1 cellular context compared by ENCODE assay signal in the genomic region with DNA sequence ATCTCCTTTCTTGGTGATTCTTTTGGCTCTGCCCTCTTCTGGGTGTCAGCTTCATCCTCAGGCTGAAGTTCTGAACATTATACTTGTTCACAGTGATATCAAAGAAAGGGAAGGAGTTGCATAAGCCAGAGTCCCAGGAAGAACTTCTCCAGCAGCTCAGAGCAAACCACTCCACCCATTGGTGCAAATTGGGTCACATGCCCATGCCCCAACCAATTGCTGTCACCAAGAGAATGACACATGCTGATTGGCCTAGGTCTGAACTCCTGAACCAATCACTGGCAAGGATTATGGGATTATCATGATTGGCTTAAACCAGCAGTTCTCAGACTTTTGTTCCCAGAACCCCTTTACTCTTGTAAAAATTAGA.
TF ChIP-seq lines count a peak whose summit lies in the region.

No MANE protein-coding gene starts in this region.

TF ChIP-seq in WTC11, 78 proteins besides CTCF, POLR2A, EP300 and RAD21 (continued from another document):
- TF ChIP-seq ERG (CRISPR knock-in tag; IDR thresholded peaks at IDR 0.05) (no peak), IRF1 (CRISPR knock-in tag; IDR thresholded peaks at IDR 0.05) (no peak), ZNF396 (CRISPR knock-in tag; IDR thresholded peaks at IDR 0.05; ENCODE audit: borderline replicate concordance) (no peak)
